Comparison of ENCODE assay signal across 1 cellular context in the genomic region with DNA sequence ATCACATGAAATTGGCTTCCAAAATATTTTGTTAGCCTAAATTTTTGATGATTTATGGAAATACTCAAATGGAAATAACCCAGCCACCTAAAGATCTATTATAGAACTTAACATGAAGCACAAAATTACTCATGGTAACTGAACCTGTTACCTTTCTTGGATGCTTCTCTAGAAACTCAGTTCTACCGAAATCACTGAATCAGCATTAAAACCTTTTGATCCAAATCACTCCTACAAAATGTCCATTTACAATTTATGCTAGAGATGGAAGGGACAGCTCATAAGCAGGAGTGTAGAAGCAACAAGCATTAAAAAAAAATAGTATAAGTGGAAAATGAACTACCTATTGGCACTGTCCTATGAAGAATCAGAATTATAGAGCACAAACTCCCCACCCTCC.
TF ChIP-seq lines count a peak whose summit lies in the region.

No MANE protein-coding gene starts in this region.

TF ChIP-seq in HepG2, 621 proteins besides CTCF, POLR2A, EP300 and RAD21:
- no peak for TF ChIP-seq ZNF577 (CRISPR knock-in tag; IDR thresholded peaks at IDR 0.05; ENCODE audit: borderline replicate concordance, low read depth)
- peak; percentile 98 for TF ChIP-seq MAFK (conservative IDR thresholded peaks at IDR 0.05 in 1 of 2, IDR thresholded peaks at IDR 0.05 in 1 of 2; ENCODE audit: low read length in 2 of 2)
- TF ChIP-seq RBFOX2 (IDR thresholded peaks at IDR 0.05; ENCODE audit: low read depth, low read length) = 0 out of 2 replicates have a peak, but pooled peaks have one; percentile 28
- peak; percentile 98 for TF ChIP-seq MAFF (IDR thresholded peaks at IDR 0.05; ENCODE audit: low read depth, low read length)
TF ChIP-seq in HepG2: peak in this region for 3.
